2 cellular contexts compared by ENCODE assay signal in genomic region chr3:142209655-142210054, GRCh38.
TF ChIP-seq lines count a peak whose summit lies in the region.

No MANE protein-coding gene starts in this region.

TF ChIP-seq in GM23338, 12 proteins besides CTCF, POLR2A, EP300 and RAD21 (continued from another document):
- TF ChIP-seq ZNF462 (CRISPR knock-in tag; IDR thresholded peaks at IDR 0.05) (no peak), POLR2AphosphoS5 (IDR thresholded peaks at IDR 0.05; ENCODE audit: low read depth) (no peak)
TF ChIP-seq in GM23338: peak in this region for 0.

TF ChIP-seq in GM12878, 131 proteins besides CTCF, POLR2A, EP300 and RAD21 (continued from another document):
- no peak for TF ChIP-seq E2F8 (IDR thresholded peaks at IDR 0.05; ENCODE audit: low read depth, partially characterized antibody)
